In genomic region chr10:126127630-126128029, GRCh38 we compare ENCODE assay signal across 1 cellular context.
TF ChIP-seq lines count a peak whose summit lies in the region.

No MANE protein-coding gene starts in this region.

TF ChIP-seq in H1, 55 proteins besides CTCF, POLR2A, EP300 and RAD21:
- TF ChIP-seq KDM5A (IDR thresholded peaks at IDR 0.05; ENCODE audit: low read length) (no peak), RFX5 (IDR thresholded peaks at IDR 0.05; ENCODE audit: borderline replicate concordance, low read depth, low read length) (no peak), EGR1 (IDR thresholded peaks at IDR 0.05; ENCODE audit: borderline replicate concordance, low read depth, low read length) (no peak), HDAC6 (IDR thresholded peaks at IDR 0.05; ENCODE audit: low read depth, low read length) (no peak), HDAC2 (IDR thresholded peaks at IDR 0.05; ENCODE audit: borderline replicate concordance in 1 of 2, low read depth in 2 of 2, low read length in 2 of 2) (no peak), SUZ12 (IDR thresholded peaks at IDR 0.05; ENCODE audit: low read length) (no peak), TCF12 (IDR thresholded peaks at IDR 0.05; ENCODE audit: low read depth, low read length) (no peak), POLR2AphosphoS5 (IDR thresholded peaks at IDR 0.05; ENCODE audit: low read depth, low read length) (no peak), NANOG (IDR thresholded peaks at IDR 0.05; ENCODE audit: insufficient read depth, low read depth, low read length, poor library complexity, severe bottlenecking) (no peak), ATF3 (IDR thresholded peaks at IDR 0.05; ENCODE audit: insufficient read depth, low read depth, low read length) (no peak), GABPA (IDR thresholded peaks at IDR 0.05; ENCODE audit: borderline replicate concordance, insufficient read depth, low read length) (no peak), RNF2 (IDR thresholded peaks at IDR 0.05; ENCODE audit: borderline replicate concordance, low read depth, low read length, missing control alignments, poor library complexity, severe bottlenecking) (no peak), KDM1A (IDR thresholded peaks at IDR 0.05; ENCODE audit: borderline replicate concordance, low read length) (no peak), JUND (IDR thresholded peaks at IDR 0.05; ENCODE audit: low read length) (no peak), CHD7 (IDR thresholded peaks at IDR 0.05; ENCODE audit: insufficient replicate concordance, low read length) (no peak), POU5F1 (IDR thresholded peaks at IDR 0.05; ENCODE audit: low read depth, low read length) (no peak)
- TF ChIP-seq, protein P1, sequence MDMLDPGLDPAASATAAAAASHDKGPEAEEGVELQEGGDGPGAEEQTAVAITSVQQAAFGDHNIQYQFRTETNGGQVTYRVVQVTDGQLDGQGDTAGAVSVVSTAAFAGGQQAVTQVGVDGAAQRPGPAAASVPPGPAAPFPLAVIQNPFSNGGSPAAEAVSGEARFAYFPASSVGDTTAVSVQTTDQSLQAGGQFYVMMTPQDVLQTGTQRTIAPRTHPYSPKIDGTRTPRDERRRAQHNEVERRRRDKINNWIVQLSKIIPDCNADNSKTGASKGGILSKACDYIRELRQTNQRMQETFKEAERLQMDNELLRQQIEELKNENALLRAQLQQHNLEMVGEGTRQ (IDR thresholded peaks at IDR 0.05; ENCODE audit: low read length) = no peak
TF ChIP-seq in H1: peak in this region for 0.
